ENCODE assay signal across 23 cellular contexts in the genomic region with DNA sequence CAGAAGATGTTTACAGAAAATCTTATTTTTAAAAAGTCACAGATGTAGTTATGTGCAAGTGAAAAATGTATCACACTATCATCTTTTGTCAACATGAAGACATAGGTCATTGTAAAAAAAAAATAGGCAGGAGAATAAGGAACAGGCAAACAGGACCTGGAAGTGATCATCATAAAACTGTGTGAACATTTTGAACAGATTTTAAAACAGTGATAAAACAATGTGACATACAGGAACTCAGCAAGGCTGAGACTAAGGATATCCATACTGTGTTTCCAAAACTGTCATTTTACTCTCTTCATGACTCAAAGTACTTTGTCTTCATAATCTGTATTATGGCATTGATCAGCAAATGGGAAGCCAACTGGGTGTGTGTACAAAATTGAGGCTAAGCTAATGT.
"Had no signal": no experiment of that assay in that cellular context is flagged by ENCODE, and none has a peak within 500 bp of the region (broad histone marks: within the 10 kb centered on the region; RNA-seq: fewer than 3 reads in every experiment).

No MANE protein-coding gene starts in this region.

- H3K4me3 ChIP-seq: colonic mucosa, heart right ventricle, lower lobe of right lung, ovary, prostate gland, spleen, suprapubic skin had no signal

- H3K4me1 ChIP-seq: colonic mucosa, heart right ventricle, lower lobe of right lung, prostate gland, spleen, suprapubic skin had no signal

- ATAC-seq: activated CD8-positive, alpha-beta T cell treated with anti-CD3 and anti-CD28 coated beads for 36 hours; activated T-cell treated with anti-CD3 and anti-CD28 coated beads, Interleukin-2, amount 50 U/mL, for 4 hours; activated T-helper 17 cell treated with anti-CD3 and anti-CD28 coated beads, Interleukin-2, amount 50 U/mL, for 72 hours; heart right ventricle; left lobe of liver; lower lobe of right lung; natural killer cell treated with Interleukin-12 subunit alpha and Interleukin-12 subunit beta and Interleukin-15 and Interleukin-18, amount 100 ng/mL, for 72 hours had no signal

- H3K36me3 Mint-ChIP-seq: natural killer cell treated with Interleukin-12 subunit alpha and Interleukin-12 subunit beta and Interleukin-15 and Interleukin-18, amount 100 ng/mL, for 72 hours had no signal

- H3K27me3 ChIP-seq: colonic mucosa, heart right ventricle, ovary, spleen, suprapubic skin had no signal

- H3K9me3 ChIP-seq: colonic mucosa, lower lobe of right lung, ovary, prostate gland, spleen, suprapubic skin had no signal

- H3K36me3 ChIP-seq: colonic mucosa, heart right ventricle, lower lobe of right lung, ovary, prostate gland, spleen, suprapubic skin, WERI-Rb-1 had no signal

- H3K4me1 Mint-ChIP-seq: activated CD4-positive, alpha-beta T cell treated with anti-CD3 and anti-CD28 coated beads, Interleukin-2, amount 10 ng/mL, durations not matched to agents 24 days and 14 days; activated T-helper 17 cell treated with anti-CD3 and anti-CD28 coated beads, Interleukin-2, amount 50 U/mL, for 72 hours had no signal

- DNase-seq: activated CD4-positive, alpha-beta T cell treated with anti-CD3 and anti-CD28 coated beads, Interleukin-2, amount 10 ng/mL, durations not matched to agents 24 days and 14 days; activated CD4-positive, CD25-positive, alpha-beta regulatory T cell treated with anti-CD3 and anti-CD28 coated beads, Interleukin-2, amount 50 U/mL, for 72 hours; activated CD8-positive, alpha-beta T cell treated with anti-CD3 and anti-CD28 coated beads for 36 hours; activated gamma-delta T cell treated with Interleukin-2 at 50 U/mL for 16 hours; activated naive CD4-positive, alpha-beta T cell treated with anti-CD3 and anti-CD28 coated beads, Interleukin-2, amount 50 U/mL, for 16 hours; activated T-cell treated with anti-CD3 and anti-CD28 coated beads, Interleukin-2, amount 50 U/mL, for 4 hours; amygdala; effector memory CD4-positive, alpha-beta T cell; heart right ventricle; lower lobe of right lung; spleen; stimulated activated naive CD4-positive, alpha-beta T cell; T-helper 1 cell; trophoblast cell; WERI-Rb-1 had no signal

- H3K27ac Mint-ChIP-seq: activated CD4-positive, alpha-beta T cell treated with anti-CD3 and anti-CD28 coated beads, Interleukin-2, amount 10 ng/mL, durations not matched to agents 24 days and 14 days; activated CD8-positive, alpha-beta T cell treated with anti-CD3 and anti-CD28 coated beads for 36 hours; activated T-helper 17 cell treated with anti-CD3 and anti-CD28 coated beads, Interleukin-2, amount 50 U/mL, for 72 hours; natural killer cell treated with Interleukin-12 subunit alpha and Interleukin-12 subunit beta and Interleukin-15 and Interleukin-18, amount 100 ng/mL, for 72 hours; T-helper 2 cell treated with Interferon-gamma antibody and Interleukin-4, amounts not matched to agents 5 μg/mL and 100 μg/mL, for 36 hours had no signal

- H3K27me3 Mint-ChIP-seq: activated CD4-positive, alpha-beta T cell treated with anti-CD3 and anti-CD28 coated beads, Interleukin-2, amount 10 ng/mL, durations not matched to agents 24 days and 14 days; activated CD8-positive, alpha-beta T cell treated with anti-CD3 and anti-CD28 coated beads for 36 hours; activated T-helper 17 cell treated with anti-CD3 and anti-CD28 coated beads, Interleukin-2, amount 50 U/mL, for 72 hours; natural killer cell treated with Interleukin-12 subunit alpha and Interleukin-12 subunit beta and Interleukin-15 and Interleukin-18, amount 100 ng/mL, for 72 hours had no signal

- H3K9me3 Mint-ChIP-seq: activated CD4-positive, alpha-beta T cell treated with anti-CD3 and anti-CD28 coated beads, Interleukin-2, amount 10 ng/mL, durations not matched to agents 24 days and 14 days had no signal

- H3K27ac ChIP-seq: colonic mucosa, heart right ventricle, lower lobe of right lung, prostate gland, spleen, suprapubic skin, WERI-Rb-1 had no signal

- H3K4me3 Mint-ChIP-seq: activated CD4-positive, alpha-beta T cell treated with anti-CD3 and anti-CD28 coated beads, Interleukin-2, amount 10 ng/mL, durations not matched to agents 24 days and 14 days; activated CD8-positive, alpha-beta T cell treated with anti-CD3 and anti-CD28 coated beads for 36 hours; activated T-cell treated with anti-CD3 and anti-CD28 coated beads, Interleukin-2, amount 50 U/mL, for 4 hours; activated T-helper 17 cell treated with anti-CD3 and anti-CD28 coated beads, Interleukin-2, amount 50 U/mL, for 72 hours; natural killer cell treated with Interleukin-12 subunit alpha and Interleukin-12 subunit beta and Interleukin-15 and Interleukin-18, amount 100 ng/mL, for 72 hours; T-helper 2 cell treated with Interferon-gamma antibody and Interleukin-4, amounts not matched to agents 5 μg/mL and 100 μg/mL, for 36 hours had no signal
